In genomic region chrX:49167740-49168108, GRCh38 we compare ENCODE assay signal across 8 cellular contexts. TPM values are rescaled to one million over a fixed set of nuclear protein-coding genes. Genes with fewer than 3 reads are reported as not detected.
DNase-seq lines count a peak whose midpoint lies in the region; ATAC-seq and TF ChIP-seq lines count a peak whose summit lies in the region.

No MANE protein-coding gene starts in this region.

- no peaks in the 10 kb centered on the region for H3K27me3 ChIP-seq in hepatocyte

- H3K4me1 Mint-ChIP-seq in activated T-helper 17 cell treated with anti-CD3 and anti-CD28 coated beads, Interleukin-2, amount 50 U/mL, for 72 hours: peaks cover 7% of the 10 kb centered on the region
- H3K4me1 Mint-ChIP-seq in stimulated activated effector memory CD8-positive, alpha-beta T cell treated with anti-CD3 and anti-CD28 coated beads, Interleukin-12 subunit alpha, Interleukin-12 subunit beta, amount 100 ng/mL, for 72 hours: peaks cover 34% of the 10 kb centered on the region

- no peaks in the 10 kb centered on the region for H3K9me3 Mint-ChIP-seq in activated T-helper 17 cell treated with anti-CD3 and anti-CD28 coated beads, Interleukin-2, amount 50 U/mL, for 72 hours
- H3K9me3 Mint-ChIP-seq in stimulated activated effector memory CD8-positive, alpha-beta T cell treated with anti-CD3 and anti-CD28 coated beads, Interleukin-12 subunit alpha, Interleukin-12 subunit beta, amount 100 ng/mL, for 72 hours: no peaks in the 10 kb centered on the region

- DNase-seq in HFF-Myc (ENCODE audit: extremely low read depth, low read depth): no peak
- DNase-seq in hepatocyte (ENCODE audit: low spot score): no peak
- DNase-seq in stimulated activated effector memory CD8-positive, alpha-beta T cell treated with anti-CD3 and anti-CD28 coated beads, Interleukin-12 subunit alpha, Interleukin-12 subunit beta, amount 100 ng/mL, for 72 hours (ENCODE audit: low spot score in 2 of 2): no peak
- DNase-seq in ureter (ENCODE audit: low spot score): no peak
- no peak for DNase-seq in activated gamma-delta T cell treated with Interleukin-2 at 50 U/mL for 16 hours
- DNase-seq in NCI-H2196 (lab: John Stamatoyannopoulos, UW; ENCODE audit: unreplicated experiment): no peak

- TF ChIP-seq CTCF in HFF-Myc (IDR thresholded peaks at IDR 0.05; ENCODE audit: low read depth, low read length, missing control alignments) (no peak), hepatocyte (IDR thresholded peaks at IDR 0.05; ENCODE audit: poor library complexity) (no peak)

- H3K27ac Mint-ChIP-seq in activated T-helper 17 cell treated with anti-CD3 and anti-CD28 coated beads, Interleukin-2, amount 50 U/mL, for 72 hours: peak overlapping the region; percentile 96
- peak overlapping the region; percentile 96 for H3K27ac Mint-ChIP-seq in stimulated activated effector memory CD8-positive, alpha-beta T cell treated with anti-CD3 and anti-CD28 coated beads, Interleukin-12 subunit alpha, Interleukin-12 subunit beta, amount 100 ng/mL, for 72 hours

- H3K36me3 ChIP-seq in hepatocyte (replicated peaks; ENCODE audit: insufficient read depth, low read depth): no peaks in the 10 kb centered on the region

- ATAC-seq in activated T-helper 17 cell treated with anti-CD3 and anti-CD28 coated beads, Interleukin-2, amount 50 U/mL, for 72 hours (replicated peaks): no peak
- no peak for ATAC-seq in stimulated activated effector memory CD8-positive, alpha-beta T cell treated with anti-CD3 and anti-CD28 coated beads, Interleukin-12 subunit alpha, Interleukin-12 subunit beta, amount 100 ng/mL, for 72 hours
- no peak for ATAC-seq in HG03469 (IDR thresholded peaks at IDR 0.05; ENCODE audit: unreplicated experiment)

- no peaks in the 10 kb centered on the region for H3K79me2 ChIP-seq in hepatocyte

- peak overlapping the region; percentile 94 for H3K4me3 Mint-ChIP-seq in activated T-helper 17 cell treated with anti-CD3 and anti-CD28 coated beads, Interleukin-2, amount 50 U/mL, for 72 hours
- peak overlapping the region; percentile 91 for H3K4me3 Mint-ChIP-seq in stimulated activated effector memory CD8-positive, alpha-beta T cell treated with anti-CD3 and anti-CD28 coated beads, Interleukin-12 subunit alpha, Interleukin-12 subunit beta, amount 100 ng/mL, for 72 hours

- peaks cover 4% of the 10 kb centered on the region for H3K36me3 Mint-ChIP-seq in activated T-helper 17 cell treated with anti-CD3 and anti-CD28 coated beads, Interleukin-2, amount 50 U/mL, for 72 hours (ENCODE audit: low read depth)
- H3K36me3 Mint-ChIP-seq in stimulated activated effector memory CD8-positive, alpha-beta T cell treated with anti-CD3 and anti-CD28 coated beads, Interleukin-12 subunit alpha, Interleukin-12 subunit beta, amount 100 ng/mL, for 72 hours: peaks cover 26% of the 10 kb centered on the region

- H3K9me3 ChIP-seq in hepatocyte (ENCODE audit: low read depth): no peaks in the 10 kb centered on the region

- no peaks in the 10 kb centered on the region for H3K9me2 ChIP-seq in hepatocyte (replicated peaks; ENCODE audit: insufficient read depth)

- peaks cover 10% of the 10 kb centered on the region for H3K4me1 ChIP-seq in hepatocyte (ENCODE audit: insufficient read depth)

- no peak overlapping the region for H2AFZ ChIP-seq in hepatocyte

- H3K27ac ChIP-seq in hepatocyte: peak overlapping the region; percentile 95

- peak overlapping the region; percentile 77 for H3K4me2 ChIP-seq in hepatocyte

- H3K27me3 Mint-ChIP-seq in activated T-helper 17 cell treated with anti-CD3 and anti-CD28 coated beads, Interleukin-2, amount 50 U/mL, for 72 hours: no peaks in the 10 kb centered on the region

- H3K4me3 ChIP-seq in HFF-Myc (replicated peaks; ENCODE audit: low read depth, low read length): 0 out of 2 replicates have a peak overlapping the region, but pooled peaks have one; percentile 8
- H3K4me3 ChIP-seq in hepatocyte: no peak overlapping the region

- H4K20me1 ChIP-seq in hepatocyte (ENCODE audit: insufficient read depth, poor library complexity, severe bottlenecking): no peaks in the 10 kb centered on the region

- 81% methylated on average over 3 of the region's 3 CpGs for WGBS in hepatocyte (ENCODE audit: low lambda C conversion rate, missing lambda C conversion rate)

RNA-seq across cellular contexts. Expression of gene PLP2, which starts 4.0 kb away (rescaled TPM):
- 100 to 1,000 TPM; 228 to 233 TPM for total RNA-seq in activated T-helper 17 cell treated with anti-CD3 and anti-CD28 coated beads, Interleukin-2, amount 50 U/mL, for 72 hours
- total RNA-seq in hepatocyte (27.5 and 34.9 TPM in 2 replicates), ureter (141 TPM)
- polyA plus RNA-seq in hepatocyte: 110 and 118 TPM in 2 replicates

RNA-seq across cellular contexts. Expression of gene MAGIX, which starts 5.2 kb away (rescaled TPM):
- total RNA-seq in activated T-helper 17 cell treated with anti-CD3 and anti-CD28 coated beads, Interleukin-2, amount 50 U/mL, for 72 hours: 1 to 10 TPM; 1.5 to 3.7 TPM
- total RNA-seq in hepatocyte (5.0 and 6.5 TPM in 2 replicates), ureter (12.8 TPM)
- 7.1 and 13.4 TPM in 2 replicates for polyA plus RNA-seq in hepatocyte

RNA-seq across cellular contexts. Expression of gene PRICKLE3, which starts 18.4 kb away (rescaled TPM):
- 10 to 100 TPM; 19.8 to 45.3 TPM for total RNA-seq in activated T-helper 17 cell treated with anti-CD3 and anti-CD28 coated beads, Interleukin-2, amount 50 U/mL, for 72 hours
- total RNA-seq in hepatocyte (2.8 and 6.1 TPM in 2 replicates), ureter (24.7 TPM)
- 9.3 and 15.7 TPM in 2 replicates for polyA plus RNA-seq in hepatocyte

RNA-seq across cellular contexts. Expression of gene SYP, which starts 32.3 kb away (rescaled TPM):
- 10 to 100 TPM; 16.6 to 53.4 TPM for total RNA-seq in activated T-helper 17 cell treated with anti-CD3 and anti-CD28 coated beads, Interleukin-2, amount 50 U/mL, for 72 hours
- total RNA-seq in hepatocyte (1.4 and 2.5 TPM in 2 replicates), ureter (1.7 TPM)
- polyA plus RNA-seq in hepatocyte: 2.1 and 2.9 TPM in 2 replicates

RNA-seq across cellular contexts. Expression of gene GPKOW, which starts 44.2 kb away (rescaled TPM):
- 10 to 100 TPM; 17.3 to 18.1 TPM for total RNA-seq in activated T-helper 17 cell treated with anti-CD3 and anti-CD28 coated beads, Interleukin-2, amount 50 U/mL, for 72 hours
- 23.1 and 26.4 TPM in 2 replicates for total RNA-seq in hepatocyte
- polyA plus RNA-seq in hepatocyte: 22.5 and 22.7 TPM in 2 replicates
- total RNA-seq in ureter: 18.2 TPM
